ENCODE assay signal across 8 cellular contexts in the genomic region with DNA sequence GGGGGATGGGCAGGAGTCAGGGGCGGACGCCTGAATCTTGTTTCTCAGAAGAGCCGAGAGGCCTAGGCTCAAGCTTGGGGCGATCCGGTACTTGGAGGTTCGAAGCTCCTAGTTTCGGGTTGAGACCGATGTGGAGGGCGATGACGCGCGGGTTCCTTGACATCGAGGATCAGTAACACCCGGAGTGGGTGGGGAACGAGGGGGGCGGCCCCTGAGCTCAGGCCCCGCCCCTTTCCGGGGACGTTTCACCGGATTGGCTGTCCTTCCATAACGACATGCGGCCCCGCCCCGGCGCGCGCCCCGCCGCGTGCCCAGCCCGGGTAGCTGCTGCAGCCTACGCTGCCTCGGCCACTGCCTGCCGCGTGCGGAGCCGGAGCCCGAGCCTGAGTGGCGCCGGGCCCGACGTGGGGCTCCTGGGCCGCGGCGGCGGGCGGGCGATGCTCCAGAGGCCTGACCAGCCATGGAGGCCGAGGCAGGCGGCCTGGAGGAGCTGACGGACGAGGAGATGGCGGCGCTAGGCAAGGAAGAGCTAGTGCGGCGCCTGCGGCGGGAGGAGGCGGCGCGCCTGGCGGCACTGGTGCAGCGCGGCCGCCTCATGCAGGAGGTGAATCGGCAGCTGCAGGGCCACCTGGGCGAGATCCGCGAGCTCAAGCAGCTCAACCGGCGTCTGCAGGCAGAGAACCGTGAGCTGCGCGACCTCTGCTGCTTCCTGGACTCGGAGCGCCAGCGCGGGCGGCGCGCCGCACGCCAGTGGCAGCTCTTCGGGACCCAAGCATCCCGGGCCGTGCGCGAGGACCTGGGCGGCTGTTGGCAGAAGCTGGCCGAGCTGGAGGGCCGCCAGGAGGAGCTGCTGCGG. TPM values are rescaled to one million over a fixed set of nuclear protein-coding genes. Genes with fewer than 3 reads are reported as not detected.
DNase-seq lines count a peak whose midpoint lies in the region; ATAC-seq, FAIRE-seq and TF ChIP-seq lines count a peak whose summit lies in the region.

Gene CCDC85B, plus strand, starts transcription at position 350 of the 856 bp plus-strand sequence. Its CDS starts 111 bp downstream, at position 461.

- H3K36me3 Mint-ChIP-seq in natural killer cell treated with Interleukin-12 subunit alpha and Interleukin-12 subunit beta and Interleukin-15 and Interleukin-18, amount 100 ng/mL, for 72 hours, result peaks cover 14% of the 10 kb centered on the region

- TF ChIP-seq CTCF in MM.1S (IDR thresholded peaks at IDR 0.05; ENCODE audit: low read length), result peak; percentile 42

- peak within 1 kb of the TSS; percentile 98 for H3K4me3 ChIP-seq in MM.1S (ENCODE audit: low read length)

- H3K9me3 ChIP-seq in MM.1S (replicated peaks; ENCODE audit: insufficient read depth, low read length), result no peaks in the 10 kb centered on the region

- DNase-seq in EH (ENCODE audit: low read depth), result peak; percentile 97
- peak; percentile 71 for DNase-seq in H54 (ENCODE audit: insufficient read length, low spot score)
- DNase-seq in MM.1S, result peak; percentile 97
- peak; percentile 83 to 90 for DNase-seq in SHP77 (lab: John Stamatoyannopoulos, UW)
- DNase-seq in activated T-helper 9 cell treated with anti-CD3 and anti-CD28 coated beads, Interleukin-2, amount 50 U/mL, for 16 hours (ENCODE audit: low read depth), result peak; percentile 99
- peak; percentile 95 for DNase-seq in fibroblast of peridontal ligament (ENCODE audit: extremely low read depth)
- DNase-seq in natural killer cell treated with Interleukin-12 subunit alpha and Interleukin-12 subunit beta and Interleukin-15 and Interleukin-18, amount 100 ng/mL, for 72 hours (ENCODE audit: low spot score), result peak; percentile 100
- peak; percentile 94 for DNase-seq in stimulated activated naive CD4-positive, alpha-beta T cell treated with Interleukin-2 at 50 U/mL for 16 hours (lab: John Stamatoyannopoulos, UW)

- peaks cover 54 to 61% of the 10 kb centered on the region in 2 donors for H3K4me1 Mint-ChIP-seq in natural killer cell treated with Interleukin-12 subunit alpha and Interleukin-12 subunit beta and Interleukin-15 and Interleukin-18, amount 100 ng/mL, for 72 hours (ENCODE audit: low read depth in 2 of 2)

- no peaks in the 10 kb centered on the region for H3K36me3 ChIP-seq in MM.1S (replicated peaks; ENCODE audit: insufficient read depth, low read length)

- peak within 1 kb of the TSS; percentile 97 for H3K4me3 Mint-ChIP-seq in natural killer cell treated with Interleukin-12 subunit alpha and Interleukin-12 subunit beta and Interleukin-15 and Interleukin-18, amount 100 ng/mL, for 72 hours

- H3K27ac ChIP-seq in MM.1S (ENCODE audit: low read length), result peak within 1 kb of the TSS; percentile 81

- H3K79me2 ChIP-seq in MM.1S (ENCODE audit: low read length), result peaks cover 33% of the 10 kb centered on the region

- H2AFZ ChIP-seq in MM.1S (ENCODE audit: low read length), result peak within 1 kb of the TSS; percentile 69; the same call in 1 of the 2 replicates

- H3K27me3 ChIP-seq in MM.1S (replicated peaks; ENCODE audit: insufficient read depth, low read length), result no peaks in the 10 kb centered on the region

- peak within 1 kb of the TSS; percentile 97 for H3K4me2 ChIP-seq in MM.1S (ENCODE audit: low read depth, low read length)

- H3F3A ChIP-seq in MM.1S (ENCODE audit: insufficient read depth, low read length), result peaks cover 32% of the 10 kb centered on the region

- peak; percentile 84 to 89 for ATAC-seq in natural killer cell treated with Interleukin-12 subunit alpha and Interleukin-12 subunit beta and Interleukin-15 and Interleukin-18, amount 100 ng/mL, for 72 hours

- H3K4me1 ChIP-seq in MM.1S (ENCODE audit: low read length), result peaks cover 31% of the 10 kb centered on the region

- no peaks in the 10 kb centered on the region for H3K9me3 Mint-ChIP-seq in natural killer cell treated with Interleukin-12 subunit alpha and Interleukin-12 subunit beta and Interleukin-15 and Interleukin-18, amount 100 ng/mL, for 72 hours

- H3K9me2 ChIP-seq in MM.1S (replicated peaks; ENCODE audit: insufficient read depth, low read length), result no peaks in the 10 kb centered on the region

- peak; percentile 97 for TF ChIP-seq POLR2A in H54 (IDR thresholded peaks at IDR 0.05; ENCODE audit: low read depth, low read length)

- H3K27me3 Mint-ChIP-seq in natural killer cell treated with Interleukin-12 subunit alpha and Interleukin-12 subunit beta and Interleukin-15 and Interleukin-18, amount 100 ng/mL, for 72 hours, result no peaks in the 10 kb centered on the region

- no peak for FAIRE-seq in H54 (lab: Jason Lieb, UNC)

- H3K9ac ChIP-seq in MM.1S (ENCODE audit: low read length), result peak within 1 kb of the TSS; percentile 88

- H3K27ac Mint-ChIP-seq in natural killer cell treated with Interleukin-12 subunit alpha and Interleukin-12 subunit beta and Interleukin-15 and Interleukin-18, amount 100 ng/mL, for 72 hours, result peak within 1 kb of the TSS; percentile 95 to 98

- no peaks in the 10 kb centered on the region for H4K20me1 ChIP-seq in MM.1S (ENCODE audit: insufficient read depth, low read length)

RNA-seq across cellular contexts. Expression of gene CCDC85B, which starts in this region (rescaled TPM):
- total RNA-seq in natural killer cell treated with Interleukin-12 subunit alpha and Interleukin-12 subunit beta and Interleukin-15 and Interleukin-18, amount 100 ng/mL, for 72 hours, result 10 to 100 TPM; 44.6 to 89.8 TPM

Comparison
In these comparisons a context has a peak if more than half of its experiments do, and no peak if none do; other contexts are left out.
1. Peak in every context shown above with its lines: DNase-seq, ATAC-seq, H3K4me3 ChIP-seq and H3K27ac ChIP-seq.